ENCODE assay signal across 24 cellular contexts in genomic region chr3:127613406-127613805, GRCh38. TPM values are rescaled to one million over a fixed set of nuclear protein-coding genes. Genes with fewer than 3 reads are reported as not detected.
A peak's percentile ranks its signal among the peaks of the same experiment; 100 is the strongest.
DNase-seq lines count a peak whose midpoint lies in the region; ATAC-seq and TF ChIP-seq lines count a peak whose summit lies in the region.
"Had no signal": no experiment of that assay in that cellular context is flagged by ENCODE, and none has a peak within 500 bp of the region (broad histone marks: within the 10 kb centered on the region; RNA-seq: fewer than 3 reads in every experiment).

No MANE protein-coding gene starts in this region.

- TF ChIP-seq POLR2A in body of pancreas (IDR thresholded peaks at IDR 0.05), result no peak

- H3K27ac ChIP-seq in C4-2B (peak overlapping the region; percentile 61), body of pancreas (no peak overlapping the region), lower lobe of right lung (peak overlapping the region; percentile 7)
- H3K27ac ChIP-seq: gastrocnemius medialis, neutrophil, tibial artery had no signal

- H3K36me3 ChIP-seq in body of pancreas (replicated peaks in 1 of 2; ENCODE audit: insufficient read depth in 1 of 2, low read depth in 2 of 2) (no peaks in the 10 kb centered on the region), lower lobe of right lung (peaks cover 20% of the 10 kb centered on the region), HAP-1 (replicated peaks) (peaks cover 94% of the 10 kb centered on the region)

- H3K36me3 Mint-ChIP-seq in progenitor cell of endocrine pancreas (ENCODE audit: insufficient read depth), result peaks cover 33% of the 10 kb centered on the region

- H3K4me1 Mint-ChIP-seq in progenitor cell of endocrine pancreas (ENCODE audit: low read depth), result no peaks in the 10 kb centered on the region
- H3K4me1 Mint-ChIP-seq: CD8-positive, alpha-beta memory T cell; WTC11 had no signal

- H3K9me3 ChIP-seq in body of pancreas, result no peaks in the 10 kb centered on the region
- H3K9me3 ChIP-seq in lower lobe of right lung, result no peaks in the 10 kb centered on the region
- no peaks in the 10 kb centered on the region for H3K9me3 ChIP-seq in HAP-1
- H3K9me3 ChIP-seq: gastrocnemius medialis, neutrophil, tibial artery had no signal

- peak; percentile 42 for ATAC-seq in body of pancreas
- peak; percentile 54 to 84 for ATAC-seq in lower lobe of right lung
- ATAC-seq: esophagus mucosa; gastrocnemius medialis; stimulated activated naive CD8-positive, alpha-beta T cell treated with anti-CD3 and anti-CD28 coated beads, Interleukin-15, Interleukin-2, amounts not matched to agents 100 U/mL and 50 U/mL, for 24 hours; WTC11 had no signal

- peak; percentile 71 for DNase-seq in LNCaP clone FGC (ENCODE audit: low read depth)
- peak in 3 of 4 donors; percentile 26 to 68 (median 54) for DNase-seq in body of pancreas
- peak; percentile 56 for DNase-seq in lower lobe of right lung
- DNase-seq in HAP-1 (ENCODE audit: low spot score in 2 of 2), result no peak
- DNase-seq in AG20443 (ENCODE audit: low spot score), result no peak
- DNase-seq in NK-92 (lab: John Stamatoyannopoulos, UW; ENCODE audit: unreplicated experiment), result no peak
- DNase-seq in progenitor cell of endocrine pancreas (ENCODE audit: low spot score, unreplicated experiment), result no peak
- DNase-seq: activated CD4-positive, alpha-beta T cell treated with anti-CD3 and anti-CD28 coated beads, Interleukin-2, amount 50 U/mL, for 4 hours; activated gamma-delta T cell treated with Interleukin-2 at 50 U/mL for 16 hours; central memory CD4-positive, alpha-beta T cell; gastrocnemius medialis; mammary epithelial cell; NCI-H1417 treated with DMSO at 0.1 percent for 48 hours; NCI-H524; stimulated activated CD4-positive, alpha-beta T cell treated with anti-CD3 and anti-CD28 coated beads, Interleukin-12 subunit alpha, Interleukin-12 subunit beta, amount 100 ng/mL, for 4 hours; stimulated activated CD4-positive, alpha-beta T cell treated with anti-CD3 and anti-CD28 coated beads, Interleukin-4, amount 100 ng/mL, for 4 hours; stimulated activated naive CD8-positive, alpha-beta T cell treated with anti-CD3 and anti-CD28 coated beads, Interleukin-15, Interleukin-2, amounts not matched to agents 100 U/mL and 50 U/mL, for 24 hours; T-helper 9 cell; tibial artery had no signal

- TF ChIP-seq CTCF in C4-2B (conservative IDR thresholded peaks at IDR 0.05), result no peak
- TF ChIP-seq CTCF in LNCaP clone FGC (IDR thresholded peaks at IDR 0.05; ENCODE audit: control insufficient read depth, extremely low read depth, insufficient read depth), result no peak
- TF ChIP-seq CTCF in body of pancreas (IDR thresholded peaks at IDR 0.05), result no peak
- TF ChIP-seq CTCF in lower lobe of right lung (IDR thresholded peaks at IDR 0.05), result no peak
- TF ChIP-seq CTCF in progenitor cell of endocrine pancreas (IDR thresholded peaks at IDR 0.05; ENCODE audit: unreplicated experiment), result no peak

- in situ Hi-C loops in HAP-1 (cut with MboI; ENCODE audit: low sequenced_read_pairs), result no loop called here

- intact Hi-C loops in body of pancreas (cut with DNase I) (no loop called here), lower lobe of right lung (cut with DNase I) (no loop called here)

- H3K27me3 ChIP-seq in body of pancreas, result no peaks in the 10 kb centered on the region
- no peaks in the 10 kb centered on the region for H3K27me3 ChIP-seq in lower lobe of right lung (ENCODE audit: low read depth)
- no peaks in the 10 kb centered on the region for H3K27me3 ChIP-seq in HAP-1 (ENCODE audit: low read depth)
- H3K27me3 ChIP-seq: gastrocnemius medialis, neutrophil, tibial artery had no signal

- no peak overlapping the region for H3K4me3 ChIP-seq in LNCaP clone FGC (ENCODE audit: low read depth, low read length)
- H3K4me3 ChIP-seq in body of pancreas, result no peak overlapping the region
- no peak overlapping the region for H3K4me3 ChIP-seq in lower lobe of right lung
- H3K4me3 ChIP-seq in HAP-1, result no peak overlapping the region
- H3K4me3 ChIP-seq: gastrocnemius medialis, tibial artery had no signal

- no peaks in the 10 kb centered on the region for H3K9me3 Mint-ChIP-seq in progenitor cell of endocrine pancreas (ENCODE audit: low read depth)
- H3K9me3 Mint-ChIP-seq: CD8-positive, alpha-beta memory T cell; WTC11 had no signal

- H3K27ac Mint-ChIP-seq in progenitor cell of endocrine pancreas, result no peak overlapping the region
- H3K27ac Mint-ChIP-seq: CD8-positive, alpha-beta memory T cell had no signal

- H3K4me3 Mint-ChIP-seq in progenitor cell of endocrine pancreas (ENCODE audit: low read depth), result no peak overlapping the region
- H3K4me3 Mint-ChIP-seq: CD8-positive, alpha-beta memory T cell; WTC11 had no signal

- H3K27me3 Mint-ChIP-seq in progenitor cell of endocrine pancreas, result no peaks in the 10 kb centered on the region
- H3K27me3 Mint-ChIP-seq: CD8-positive, alpha-beta memory T cell had no signal

- H3K4me1 ChIP-seq in body of pancreas (no peaks in the 10 kb centered on the region), lower lobe of right lung (no peaks in the 10 kb centered on the region), HAP-1 (no peaks in the 10 kb centered on the region)

RNA-seq across cellular contexts. Expression of gene MCM2, which starts 15.2 kb away (rescaled TPM):
- total RNA-seq in body of pancreas (1 to 10 TPM; 3.9 to 5.9 TPM), lower lobe of right lung (6.1 TPM), progenitor cell of endocrine pancreas (92.4 and 96.7 TPM in 2 replicates)

RNA-seq across cellular contexts. Expression of gene PODXL2, which starts 15.6 kb away (rescaled TPM):
- total RNA-seq in body of pancreas (10 to 100 TPM in 1 of 2 donors, 1 to 10 TPM in 1; 8.3 to 14.2 TPM), lower lobe of right lung (2.2 TPM), progenitor cell of endocrine pancreas (25.5 and 25.7 TPM in 2 replicates)

RNA-seq across cellular contexts. Expression of gene TPRA1, which starts 22.9 kb away (rescaled TPM):
- total RNA-seq in body of pancreas, result 10 to 100 TPM; 31.4 to 31.6 TPM
- total RNA-seq in lower lobe of right lung, result 38.8 TPM
- 24.4 and 25.1 TPM in 2 replicates for total RNA-seq in progenitor cell of endocrine pancreas

RNA-seq across cellular contexts. Expression of gene ABTB1, which starts 59.3 kb away (rescaled TPM):
- 10 to 100 TPM; 21.4 to 34.0 TPM for total RNA-seq in body of pancreas
- 56.6 TPM for total RNA-seq in lower lobe of right lung
- 10.6 and 12.2 TPM in 2 replicates for total RNA-seq in progenitor cell of endocrine pancreas

Comparison
In these comparisons a context has a peak if more than half of its experiments do, and no peak if none do; other contexts are left out.
1. H3K27ac ChIP-seq: peak in C4-2B (single experiment) and lower lobe of right lung (single experiment); none in body of pancreas (0 of 4).
2. DNase-seq: peak in LNCaP clone FGC (single experiment), body of pancreas (3 of 4) and lower lobe of right lung (single experiment); none in HAP-1 (0 of 2), AG20443 (single experiment), NK-92 (single experiment) and progenitor cell of endocrine pancreas (single experiment).
3. RNA of gene MCM2, which starts 15.2 kb away (total RNA-seq): 92.4 to 96.7 TPM in progenitor cell of endocrine pancreas; 6.1 TPM in lower lobe of right lung (single experiment) and 3.9 to 5.9 TPM in body of pancreas; every median in the first group is over 10 times any median in the second.